15 cellular contexts compared by ENCODE assay signal in the genomic region with DNA sequence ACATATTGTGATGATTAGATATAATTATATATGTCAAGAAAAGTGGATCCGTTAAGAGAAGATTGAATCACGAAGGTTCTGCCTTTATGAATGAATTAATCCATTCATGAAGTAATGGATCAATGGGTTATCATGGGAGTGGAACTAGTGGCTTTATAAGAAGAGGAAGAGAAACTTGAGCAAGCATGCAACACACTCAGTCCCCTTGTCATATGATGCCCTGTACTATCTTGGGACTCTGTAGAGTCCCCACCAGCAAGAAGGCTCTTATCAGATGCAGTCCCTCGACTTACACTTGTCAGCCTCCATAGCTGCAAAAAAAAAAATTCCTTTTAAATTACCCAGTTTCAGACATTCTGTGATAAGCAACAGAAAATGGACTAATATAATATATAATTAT.
A peak's percentile ranks its signal among the peaks of the same experiment; 100 is the strongest.
DNase-seq lines count a peak whose midpoint lies in the region; ATAC-seq and TF ChIP-seq lines count a peak whose summit lies in the region.
"Had no signal": no experiment of that assay in that cellular context is flagged by ENCODE, and none has a peak within 500 bp of the region (broad histone marks: within the 10 kb centered on the region; RNA-seq: fewer than 3 reads in every experiment).

No MANE protein-coding gene starts in this region.

- no peaks in the 10 kb centered on the region for H3K27me3 Mint-ChIP-seq in naive thymus-derived CD4-positive, alpha-beta T cell
- peaks cover 13% of the 10 kb centered on the region for H3K27me3 Mint-ChIP-seq in chondrocyte (ENCODE audit: low read depth)
- no peaks in the 10 kb centered on the region for H3K27me3 Mint-ChIP-seq in mesothelial cell of epicardium (ENCODE audit: low read depth)

- no peak overlapping the region for H3K27ac ChIP-seq in naive thymus-derived CD4-positive, alpha-beta T cell (ENCODE audit: low read depth, low read length)
- H3K27ac ChIP-seq in SJCRH30 = no peak overlapping the region
- H3K27ac ChIP-seq: C4-2B, esophagus muscularis mucosa had no signal

- TF ChIP-seq CTCF in chondrocyte (IDR thresholded peaks at IDR 0.05) (no peak), mesothelial cell of epicardium (IDR thresholded peaks at IDR 0.05; ENCODE audit: unreplicated experiment) (no peak)

- peaks cover 9 to 54% (median 44%) of the 10 kb centered on the region in 7 donors for H3K4me1 Mint-ChIP-seq in naive thymus-derived CD4-positive, alpha-beta T cell
- H3K4me1 Mint-ChIP-seq in chondrocyte (ENCODE audit: low read depth) = no peaks in the 10 kb centered on the region
- no peaks in the 10 kb centered on the region for H3K4me1 Mint-ChIP-seq in mesothelial cell of epicardium
- H3K4me1 Mint-ChIP-seq: brain had no signal

- peak overlapping the region in 1 of 9 donors; percentile 38 for H3K27ac Mint-ChIP-seq in naive thymus-derived CD4-positive, alpha-beta T cell
- no peak overlapping the region for H3K27ac Mint-ChIP-seq in chondrocyte (ENCODE audit: unreplicated experiment)
- no peak overlapping the region for H3K27ac Mint-ChIP-seq in mesothelial cell of epicardium
- H3K27ac Mint-ChIP-seq: brain had no signal

- POLR2A ChIA-PET in naive thymus-derived CD4-positive, alpha-beta T cell (lab: Charles Lee) = no interaction called here

- H3K4me3 ChIP-seq in naive thymus-derived CD4-positive, alpha-beta T cell (ENCODE audit: low read length) = no peak overlapping the region
- no peak overlapping the region for H3K4me3 ChIP-seq in SJCRH30
- H3K4me3 ChIP-seq: esophagus muscularis mucosa, smooth muscle cell had no signal

- CTCF ChIA-PET in naive thymus-derived CD4-positive, alpha-beta T cell (lab: Charles Lee) = no interaction called here

- in situ Hi-C loops in SK-MEL-5 (cut with HindIII; ENCODE audit: low pct_unique_long_range_greater_than_20kb, low sequenced_read_pairs) = no loop called here

- no peaks in the 10 kb centered on the region for H3K36me3 ChIP-seq in naive thymus-derived CD4-positive, alpha-beta T cell (ENCODE audit: control insufficient read depth in 2 of 3, insufficient read depth in 3 of 3, low read length in 3 of 3)
- no peaks in the 10 kb centered on the region for H3K36me3 ChIP-seq in SJCRH30
- H3K36me3 ChIP-seq: esophagus muscularis mucosa had no signal

- intact Hi-C loops in naive thymus-derived CD4-positive, alpha-beta T cell (cut with micrococcal nuclease) = loop anchor here in 1 of 2 donors (2.0 kb wide), 1 partner anchor 299 kb away; no protein-coding TSS in a partner anchor

- DNase-seq in SK-MEL-5 (ENCODE audit: low read depth, low spot score) = peak; percentile 13
- no peak for DNase-seq in naive thymus-derived CD4-positive, alpha-beta T cell
- no peak for DNase-seq in chondrocyte (ENCODE audit: low spot score)
- DNase-seq in SJCRH30 = no peak
- DNase-seq in mesothelial cell of epicardium (ENCODE audit: low spot score in 2 of 2, unreplicated experiment in 2 of 2) = no peak
- DNase-seq: activated T-cell treated with anti-CD3 and anti-CD28 coated beads for 4 hours, NCI-H1092 treated with DMSO at 0.1 percent for 48 hours, T1000 had no signal

- ATAC-seq in GM18867 (IDR thresholded peaks at IDR 0.05; ENCODE audit: unreplicated experiment) (peak; percentile 83), GM21576 (IDR thresholded peaks at IDR 0.05; ENCODE audit: unreplicated experiment) (peak; percentile 99), HG03342 (IDR thresholded peaks at IDR 0.05; ENCODE audit: unreplicated experiment) (peak; percentile 93)
- no peak for ATAC-seq in naive thymus-derived CD4-positive, alpha-beta T cell

- no peaks in the 10 kb centered on the region for H3K27me3 ChIP-seq in naive thymus-derived CD4-positive, alpha-beta T cell (ENCODE audit: control insufficient read depth in 2 of 2, insufficient read depth in 2 of 2, low read length in 2 of 2)
- no peaks in the 10 kb centered on the region for H3K27me3 ChIP-seq in SJCRH30
- H3K27me3 ChIP-seq: esophagus muscularis mucosa had no signal

- peaks cover 0 to 4% (median 0%) of the 10 kb centered on the region in 5 donors for H3K36me3 Mint-ChIP-seq in naive thymus-derived CD4-positive, alpha-beta T cell
- no peaks in the 10 kb centered on the region for H3K36me3 Mint-ChIP-seq in chondrocyte (ENCODE audit: low read depth)
- H3K36me3 Mint-ChIP-seq in mesothelial cell of epicardium = no peaks in the 10 kb centered on the region
- H3K36me3 Mint-ChIP-seq: brain had no signal

- H3K4me3 Mint-ChIP-seq in naive thymus-derived CD4-positive, alpha-beta T cell = no peak overlapping the region
- H3K4me3 Mint-ChIP-seq in chondrocyte (ENCODE audit: unreplicated experiment) = no peak overlapping the region
- no peak overlapping the region for H3K4me3 Mint-ChIP-seq in mesothelial cell of epicardium
- H3K4me3 Mint-ChIP-seq: brain had no signal

- peaks cover 6 to 9% of the 10 kb centered on the region in 2 donors for H3K4me1 ChIP-seq in naive thymus-derived CD4-positive, alpha-beta T cell (ENCODE audit: control insufficient read depth in 2 of 2, insufficient read depth in 2 of 2, low read length in 2 of 2)
- no peaks in the 10 kb centered on the region for H3K4me1 ChIP-seq in SJCRH30
- H3K4me1 ChIP-seq: esophagus muscularis mucosa had no signal

- H3K9me3 Mint-ChIP-seq in naive thymus-derived CD4-positive, alpha-beta T cell = no peaks in the 10 kb centered on the region
- H3K9me3 Mint-ChIP-seq in chondrocyte (ENCODE audit: low read depth) = no peaks in the 10 kb centered on the region
- no peaks in the 10 kb centered on the region for H3K9me3 Mint-ChIP-seq in mesothelial cell of epicardium
- H3K9me3 Mint-ChIP-seq: brain had no signal

- H3K9me3 ChIP-seq in naive thymus-derived CD4-positive, alpha-beta T cell (ENCODE audit: control insufficient read depth in 2 of 3, low read length in 3 of 3) = no peaks in the 10 kb centered on the region
- H3K9me3 ChIP-seq in SJCRH30 (replicated peaks) = no peaks in the 10 kb centered on the region
- H3K9me3 ChIP-seq: esophagus muscularis mucosa had no signal
